Comparison of ENCODE assay signal across 9 cellular contexts in the genomic region with DNA sequence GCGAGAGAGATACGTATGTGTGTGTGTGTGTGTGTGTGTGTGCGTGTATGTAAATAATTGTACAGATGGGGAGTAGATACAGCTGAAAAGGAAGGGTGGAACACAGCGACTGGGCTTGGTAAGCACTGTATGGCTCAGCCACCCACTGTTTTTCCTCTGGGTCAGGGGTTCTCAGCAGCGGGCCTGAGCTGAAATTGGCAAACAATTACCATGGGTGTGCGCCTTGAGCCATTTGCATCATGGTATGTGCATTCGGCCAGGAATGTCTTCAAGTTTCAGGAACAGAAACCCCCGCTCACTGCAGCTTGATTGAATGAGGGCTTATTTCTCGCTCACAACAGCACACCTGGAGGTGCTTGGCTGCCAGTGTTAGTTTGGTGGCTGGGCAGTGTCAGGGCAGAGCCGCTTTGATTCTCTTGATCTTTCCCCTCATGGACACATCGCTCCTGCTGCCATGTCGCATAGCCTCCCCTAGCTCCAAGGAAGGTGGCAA.
DNase-seq lines count a peak whose midpoint lies in the region; ATAC-seq and TF ChIP-seq lines count a peak whose summit lies in the region.
"Had no signal": no experiment of that assay in that cellular context is flagged by ENCODE, and none has a peak within 500 bp of the region (broad histone marks: within the 10 kb centered on the region; RNA-seq: fewer than 3 reads in every experiment).

No MANE protein-coding gene starts in this region.

- no peak overlapping the region for H3K4me3 ChIP-seq in endodermal cell (ENCODE audit: low read length)
- H3K4me3 ChIP-seq in psoas muscle, result no peak overlapping the region

- H3K36me3 ChIP-seq in endodermal cell (ENCODE audit: control insufficient read depth, insufficient read depth, low read length) (peaks cover 8% of the 10 kb centered on the region), psoas muscle (ENCODE audit: insufficient read depth in 1 of 2, low read depth in 1 of 2) (peaks cover 0 to 3% of the 10 kb centered on the region in 2 donors)

- H3K4me3 Mint-ChIP-seq in endodermal cell, result no peak overlapping the region
- H3K4me3 Mint-ChIP-seq: neural crest cell had no signal

- intact Hi-C loops in psoas muscle (cut with DNase I), result loop anchor here in 1 of 2 donors (10.0 kb wide), 1 partner anchor 129 kb away; a partner anchor contains a TSS

- H3K27ac ChIP-seq in endodermal cell (ENCODE audit: low read depth, low read length), result no peak overlapping the region
- no peak overlapping the region for H3K27ac ChIP-seq in psoas muscle

- H3K4me1 Mint-ChIP-seq in endodermal cell, result peaks cover 17% of the 10 kb centered on the region

- peak; percentile 66 for ATAC-seq in GM21390 (IDR thresholded peaks at IDR 0.05; ENCODE audit: unreplicated experiment)
- peak; percentile 61 for ATAC-seq in HG03520 (IDR thresholded peaks at IDR 0.05; ENCODE audit: unreplicated experiment)
- no peak for ATAC-seq in psoas muscle

- H3K36me3 Mint-ChIP-seq in endodermal cell (ENCODE audit: low read depth), result peaks cover 19% of the 10 kb centered on the region

- WGBS in endodermal cell (ENCODE audit: insufficient coverage in 1 of 2, insufficient read length in 1 of 2), 2 experiments, result 78 to 81% methylated on average over 9 to 12 of the region's 12 CpGs
- 78 to 85% (median 83%) methylated on average over 12 of the region's 12 CpGs for WGBS in psoas muscle, 3 donors

- H3K27me3 Mint-ChIP-seq in endodermal cell (ENCODE audit: insufficient read depth), result no peaks in the 10 kb centered on the region

- H3K9me3 ChIP-seq in endodermal cell (ENCODE audit: control insufficient read depth, low read length) (no peaks in the 10 kb centered on the region), psoas muscle (no peaks in the 10 kb centered on the region)

- H3K9ac ChIP-seq in endodermal cell (ENCODE audit: extremely low read depth, low read length, poor library complexity, severe bottlenecking), result no peak overlapping the region

- peak overlapping the region; percentile 60 for H3K27ac Mint-ChIP-seq in endodermal cell

- TF ChIP-seq CTCF in GM10266 (IDR thresholded peaks at IDR 0.05; ENCODE audit: control insufficient read depth, insufficient read depth, low read depth, missing control alignments), result no peak
- peak; percentile 60 for TF ChIP-seq CTCF in endodermal cell (conservative IDR thresholded peaks at IDR 0.05)
- TF ChIP-seq CTCF in psoas muscle (IDR thresholded peaks at IDR 0.05), result no peak

- H3K4me1 ChIP-seq in endodermal cell (ENCODE audit: control insufficient read depth, insufficient read depth, low read length) (no peaks in the 10 kb centered on the region), psoas muscle (peaks cover 26% of the 10 kb centered on the region)

- DNase-seq in GM10266 (ENCODE audit: extremely low spot score) (peak; percentile 54), endodermal cell (peak; percentile 70), DMS53 (lab: John Stamatoyannopoulos, UW) (no peak), psoas muscle (no peak)
- no peak for DNase-seq in stimulated activated CD4-positive, alpha-beta T cell treated with anti-CD3 and anti-CD28 coated beads, Interleukin-2, amount 100 ng/mL, for 24 hours
- DNase-seq in activated CD4-positive, alpha-beta T cell treated with anti-CD3 and anti-CD28 coated beads, Interleukin-2, amount 50 U/mL, for 1 hour, result no peak

- H3K27me3 ChIP-seq in endodermal cell (ENCODE audit: control insufficient read depth, insufficient read depth, low read length, poor library complexity, severe bottlenecking), result no peaks in the 10 kb centered on the region
- no peaks in the 10 kb centered on the region for H3K27me3 ChIP-seq in psoas muscle (ENCODE audit: insufficient read depth in 3 of 3, low read length in 2 of 3)

- peaks cover 4% of the 10 kb centered on the region for H3K9me3 Mint-ChIP-seq in endodermal cell
- H3K9me3 Mint-ChIP-seq: neural crest cell had no signal

Comparison
In these comparisons a context has a peak if more than half of its experiments do, and no peak if none do; other contexts are left out.
1. DNase-seq: peak in GM10266 (single experiment) and endodermal cell (single experiment); none in stimulated activated CD4-positive, alpha-beta T cell treated with anti-CD3 and anti-CD28 coated beads, Interleukin-2, amount 100 ng/mL, for 24 hours (0 of 2), DMS53 (single experiment), psoas muscle (0 of 2) and activated CD4-positive, alpha-beta T cell treated with anti-CD3 and anti-CD28 coated beads, Interleukin-2, amount 50 U/mL, for 1 hour (single experiment).
2. ATAC-seq: peak in GM21390 (single experiment) and HG03520 (single experiment); none in psoas muscle (0 of 4).